24 cellular contexts compared by ENCODE assay signal in genomic region chr6:10453596-10453995, GRCh38. TPM values are rescaled to one million over a fixed set of nuclear protein-coding genes. Genes with fewer than 3 reads are reported as not detected.
"Had no signal": no experiment of that assay in that cellular context is flagged by ENCODE, and none has a peak within 500 bp of the region (broad histone marks: within the 10 kb centered on the region; RNA-seq: fewer than 3 reads in every experiment).

No MANE protein-coding gene starts in this region.

- H3K9me3 Mint-ChIP-seq: endodermal cell, nephron progenitor cell had no signal

- H3K27ac Mint-ChIP-seq: endodermal cell; naive thymus-derived CD4-positive, alpha-beta T cell; nephron progenitor cell had no signal

- ATAC-seq: heart right ventricle; left cardiac atrium; lower lobe of right lung; naive thymus-derived CD4-positive, alpha-beta T cell had no signal

- H3K36me3 Mint-ChIP-seq: naive thymus-derived CD4-positive, alpha-beta T cell had no signal

- H3K9me3 ChIP-seq: heart right ventricle, left ventricle myocardium inferior, lower lobe of right lung, right atrium auricular region, sigmoid colon, stomach, thoracic aorta, transverse colon had no signal

- H3K36me3 ChIP-seq: heart right ventricle, left ventricle myocardium inferior, lower lobe of right lung, right atrium auricular region, sigmoid colon, stomach, thoracic aorta, transverse colon had no signal

- DNase-seq: effector CD4-positive, alpha-beta T cell; endodermal cell; foreskin melanocyte; heart right ventricle; hypothalamus; left cardiac atrium; left ventricle myocardium inferior; lower lobe of right lung; mesendoderm; naive thymus-derived CD4-positive, alpha-beta T cell; nephron progenitor cell; posterior cingulate gyrus; sigmoid colon; small intestine; stimulated activated CD4-positive, alpha-beta T cell treated with anti-CD3 and anti-CD28 coated beads, Interleukin-12 subunit alpha, Interleukin-12 subunit beta, amount 100 ng/mL, for 4 hours; stimulated activated naive CD4-positive, alpha-beta T cell; stomach; substantia nigra; transverse colon had no signal

- H3K4me1 ChIP-seq: heart right ventricle, left ventricle myocardium inferior, lower lobe of right lung, right atrium auricular region, transverse colon had no signal

- H3K4me1 Mint-ChIP-seq: naive thymus-derived CD4-positive, alpha-beta T cell; nephron progenitor cell had no signal

- H3K27ac ChIP-seq: coronary artery, heart right ventricle, left ventricle myocardium inferior, lower lobe of right lung, right atrium auricular region, sigmoid colon, stomach, thoracic aorta, transverse colon had no signal

- H3K4me3 Mint-ChIP-seq: endodermal cell; naive thymus-derived CD4-positive, alpha-beta T cell; nephron progenitor cell had no signal

- H3K27me3 ChIP-seq: right atrium auricular region, sigmoid colon had no signal

- H3K4me3 ChIP-seq: coronary artery, heart right ventricle, left ventricle myocardium inferior, lower lobe of right lung, right atrium auricular region, sigmoid colon, stomach, thoracic aorta, transverse colon had no signal

RNA-seq across cellular contexts. Expression of gene TFAP2A, which starts 38.7 kb away (rescaled TPM):
- total RNA-seq: dermis microvascular lymphatic vessel endothelial cell; endothelial cell of umbilical vein; naive thymus-derived CD4-positive, alpha-beta T cell; transverse colon had no signal
- polyA plus RNA-seq: naive thymus-derived CD4-positive, alpha-beta T cell had no signal
